Comparison of ENCODE assay signal across 19 cellular contexts in genomic region chr4:476501-476900, GRCh38. TPM values are rescaled to one million over a fixed set of nuclear protein-coding genes. Genes with fewer than 3 reads are reported as not detected.
DNase-seq lines count a peak whose midpoint lies in the region; ATAC-seq, FAIRE-seq and TF ChIP-seq lines count a peak whose summit lies in the region.
"Had no signal": no experiment of that assay in that cellular context is flagged by ENCODE, and none has a peak within 500 bp of the region (broad histone marks: within the 10 kb centered on the region; RNA-seq: fewer than 3 reads in every experiment).

No MANE protein-coding gene starts in this region.

- no peak for FAIRE-seq in D721Med (lab: Jason Lieb, UNC)
- FAIRE-seq: bronchial epithelial cell, endometrium, pancreas, urothelium cell line had no signal

- TF ChIP-seq CTCF in brain microvascular endothelial cell (IDR thresholded peaks at IDR 0.05; ENCODE audit: low read depth, low read length, missing control alignments) = no peak
- no peak for TF ChIP-seq CTCF in D721Med (IDR thresholded peaks at IDR 0.05; ENCODE audit: insufficient read depth, missing control alignments)

- peaks cover 42 to 52% of the 10 kb centered on the region in 2 donors for H3K36me3 Mint-ChIP-seq in activated T-cell treated with anti-CD3 and anti-CD28 coated beads, Interleukin-2, amount 50 U/mL, for 72 hours (ENCODE audit: insufficient read depth in 2 of 2)
- H3K36me3 Mint-ChIP-seq in activated T-cell treated with anti-CD3 and anti-CD28 coated beads, Interleukin-2, amount 50 U/mL, for 4 hours (ENCODE audit: insufficient read depth) = peaks cover 36% of the 10 kb centered on the region
- peaks cover 42 to 62% of the 10 kb centered on the region in 2 donors for H3K36me3 Mint-ChIP-seq in stimulated activated naive B cell treated with anti-CD40 and anti-IgM and Interleukin-4, amounts not matched to agents 10 μg/mL and 1 μg/mL and 100 μg/mL, for 72 hours

- ATAC-seq in activated T-cell treated with anti-CD3 and anti-CD28 coated beads, Interleukin-2, amount 50 U/mL, for 72 hours (replicated peaks in 1 of 2) = no peak
- ATAC-seq in activated T-cell treated with anti-CD3 and anti-CD28 coated beads, Interleukin-2, amount 50 U/mL, for 4 hours = no peak
- ATAC-seq in stimulated activated naive B cell treated with anti-CD40 and anti-IgM and Interleukin-4, amounts not matched to agents 10 μg/mL and 1 μg/mL and 100 μg/mL, for 72 hours (replicated peaks) = no peak
- ATAC-seq in HG02885 (IDR thresholded peaks at IDR 0.05; ENCODE audit: poor library complexity, unreplicated experiment) (no peak), GM21528 (IDR thresholded peaks at IDR 0.05; ENCODE audit: low FRiP score, unreplicated experiment) (no peak)
- ATAC-seq: pancreas, Right ventricle myocardium inferior had no signal

- peaks cover 40% of the 10 kb centered on the region for H3K4me1 Mint-ChIP-seq in activated T-cell treated with anti-CD3 and anti-CD28 coated beads, Interleukin-2, amount 50 U/mL, for 72 hours (ENCODE audit: low read depth)
- peaks cover 22% of the 10 kb centered on the region for H3K4me1 Mint-ChIP-seq in activated T-cell treated with anti-CD3 and anti-CD28 coated beads, Interleukin-2, amount 50 U/mL, for 4 hours (ENCODE audit: low read depth)
- H3K4me1 Mint-ChIP-seq in stimulated activated naive B cell treated with anti-CD40 and anti-IgM and Interleukin-4, amounts not matched to agents 10 μg/mL and 1 μg/mL and 100 μg/mL, for 72 hours = peaks cover 32 to 48% of the 10 kb centered on the region in 2 donors

- H3K4me3 ChIP-seq in brain microvascular endothelial cell (ENCODE audit: low read depth, low read length) = no peak overlapping the region
- H3K4me3 ChIP-seq: pancreas had no signal

- no peaks in the 10 kb centered on the region for H3K27me3 ChIP-seq in brain microvascular endothelial cell (replicated peaks)
- H3K27me3 ChIP-seq: BE2C, pancreas had no signal

- peak in 1 of 2 donors; percentile 20 for DNase-seq in activated T-cell treated with anti-CD3 and anti-CD28 coated beads, Interleukin-2, amount 50 U/mL, for 72 hours
- no peak for DNase-seq in activated T-cell treated with anti-CD3 and anti-CD28 coated beads, Interleukin-2, amount 50 U/mL, for 4 hours
- DNase-seq in NCI-H226 (peak; percentile 48), brain microvascular endothelial cell (peak; percentile 27), D721Med (ENCODE audit: insufficient read length, low spot score) (no peak)
- DNase-seq in stimulated activated naive B cell treated with anti-CD40 and anti-IgM and Interleukin-4, amounts not matched to agents 10 μg/mL and 1 μg/mL and 100 μg/mL, for 72 hours = no peak
- DNase-seq: activated T-cell treated with anti-CD3 and anti-CD28 coated beads, Interleukin-2, amount 50 U/mL, for 24 hours; BE2C; HFFc6; hippocampal formation; pancreas; WERI-Rb-1 had no signal

- H3K27me3 Mint-ChIP-seq in activated T-cell treated with anti-CD3 and anti-CD28 coated beads, Interleukin-2, amount 50 U/mL, for 72 hours (ENCODE audit: low read depth) = no peaks in the 10 kb centered on the region
- H3K27me3 Mint-ChIP-seq in activated T-cell treated with anti-CD3 and anti-CD28 coated beads, Interleukin-2, amount 50 U/mL, for 4 hours (ENCODE audit: low read depth) = no peaks in the 10 kb centered on the region
- H3K27me3 Mint-ChIP-seq in stimulated activated naive B cell treated with anti-CD40 and anti-IgM and Interleukin-4, amounts not matched to agents 10 μg/mL and 1 μg/mL and 100 μg/mL, for 72 hours = no peaks in the 10 kb centered on the region
- H3K27me3 Mint-ChIP-seq: activated T-cell treated with anti-CD3 and anti-CD28 coated beads, Interleukin-2, amount 50 U/mL, for 24 hours had no signal

- in situ Hi-C loops in brain microvascular endothelial cell (cut with HindIII; ENCODE audit: low pct_ligation_motif_present, low sequenced_read_pairs) = no loop called here

- peak overlapping the region; percentile 16 to 68 for H3K4me3 Mint-ChIP-seq in activated T-cell treated with anti-CD3 and anti-CD28 coated beads, Interleukin-2, amount 50 U/mL, for 72 hours
- H3K4me3 Mint-ChIP-seq in activated T-cell treated with anti-CD3 and anti-CD28 coated beads, Interleukin-2, amount 50 U/mL, for 4 hours = no peak overlapping the region
- no peak overlapping the region for H3K4me3 Mint-ChIP-seq in stimulated activated naive B cell treated with anti-CD40 and anti-IgM and Interleukin-4, amounts not matched to agents 10 μg/mL and 1 μg/mL and 100 μg/mL, for 72 hours
- H3K4me3 Mint-ChIP-seq: activated T-cell treated with anti-CD3 and anti-CD28 coated beads, Interleukin-2, amount 50 U/mL, for 24 hours; HFFc6 had no signal

- H3K9me3 Mint-ChIP-seq in activated T-cell treated with anti-CD3 and anti-CD28 coated beads, Interleukin-2, amount 50 U/mL, for 72 hours = peaks cover 22 to 26% of the 10 kb centered on the region in 2 donors
- peaks cover 45% of the 10 kb centered on the region for H3K9me3 Mint-ChIP-seq in activated T-cell treated with anti-CD3 and anti-CD28 coated beads, Interleukin-2, amount 50 U/mL, for 4 hours
- H3K9me3 Mint-ChIP-seq in stimulated activated naive B cell treated with anti-CD40 and anti-IgM and Interleukin-4, amounts not matched to agents 10 μg/mL and 1 μg/mL and 100 μg/mL, for 72 hours = peaks cover 26 to 31% of the 10 kb centered on the region in 2 donors

- H3K27ac Mint-ChIP-seq in activated T-cell treated with anti-CD3 and anti-CD28 coated beads, Interleukin-2, amount 50 U/mL, for 72 hours = peak overlapping the region; percentile 58
- H3K27ac Mint-ChIP-seq in stimulated activated naive B cell treated with anti-CD40 and anti-IgM and Interleukin-4, amounts not matched to agents 10 μg/mL and 1 μg/mL and 100 μg/mL, for 72 hours = peak overlapping the region; percentile 3
- H3K27ac Mint-ChIP-seq: activated T-cell treated with anti-CD3 and anti-CD28 coated beads, Interleukin-2, amount 50 U/mL, for 24 hours had no signal

- H3K36me3 ChIP-seq in brain microvascular endothelial cell (replicated peaks) = no peaks in the 10 kb centered on the region

- H3K27ac ChIP-seq in brain microvascular endothelial cell = peak overlapping the region; percentile 8
- H3K27ac ChIP-seq: KMS-11, pancreas, WERI-Rb-1 had no signal

RNA-seq across cellular contexts. Expression of gene ZNF721, which starts 22.5 kb away (rescaled TPM):
- 10 to 100 TPM; 45.8 to 46.8 TPM for total RNA-seq in activated T-cell treated with anti-CD3 and anti-CD28 coated beads, Interleukin-2, amount 50 U/mL, for 72 hours
- total RNA-seq in activated T-cell treated with anti-CD3 and anti-CD28 coated beads, Interleukin-2, amount 50 U/mL, for 4 hours = 10 to 100 TPM; 21.5 to 27.8 (median 21.6) TPM

RNA-seq across cellular contexts. Expression of gene PIGG, which starts 22.5 kb away (rescaled TPM):
- 10 to 100 TPM; 64.8 to 80.8 TPM for total RNA-seq in activated T-cell treated with anti-CD3 and anti-CD28 coated beads, Interleukin-2, amount 50 U/mL, for 72 hours
- 10 to 100 TPM; 37.9 to 41.8 (median 39.8) TPM for total RNA-seq in activated T-cell treated with anti-CD3 and anti-CD28 coated beads, Interleukin-2, amount 50 U/mL, for 4 hours

Comparison
In these comparisons a context has a peak if more than half of its experiments do, and no peak if none do; other contexts are left out.
1. H3K4me3 Mint-ChIP-seq: peak in activated T-cell treated with anti-CD3 and anti-CD28 coated beads, Interleukin-2, amount 50 U/mL, for 72 hours (2 of 2); none in activated T-cell treated with anti-CD3 and anti-CD28 coated beads, Interleukin-2, amount 50 U/mL, for 4 hours (single experiment) and stimulated activated naive B cell treated with anti-CD40 and anti-IgM and Interleukin-4, amounts not matched to agents 10 μg/mL and 1 μg/mL and 100 μg/mL, for 72 hours (0 of 2).
2. DNase-seq: peak in NCI-H226 (single experiment) and brain microvascular endothelial cell (single experiment); none in activated T-cell treated with anti-CD3 and anti-CD28 coated beads, Interleukin-2, amount 50 U/mL, for 4 hours (single experiment), stimulated activated naive B cell treated with anti-CD40 and anti-IgM and Interleukin-4, amounts not matched to agents 10 μg/mL and 1 μg/mL and 100 μg/mL, for 72 hours (single experiment) and D721Med (single experiment).